Comparison of ENCODE assay signal across 20 cellular contexts in genomic region chr7:7810826-7811225, GRCh38.
"Had no signal": no experiment of that assay in that cellular context is flagged by ENCODE, and none has a peak within 500 bp of the region (broad histone marks: within the 10 kb centered on the region; RNA-seq: fewer than 3 reads in every experiment).

No MANE protein-coding gene starts in this region.

- FAIRE-seq: HepG2, RCC 7860 had no signal

- DNase-seq: IMR-90, MV-4-11, NCI-H1048, NCI-H1105, NCI-H1417, NCI-H146, NCI-H1694 treated with DMSO at 0.1 percent for 48 hours, NCI-H1930, NCI-H2081, NCI-H2107, NCI-H2227 treated with DMSO at 0.1 percent for 48 hours, NCI-H526 treated with DMSO at 0.1 percent for 48 hours, NCI-H774, Right ventricle myocardium superior, RPMI8226, SIG-M5, T-helper 1 cell, T-helper 17 cell had no signal
